In genomic region chr18:77069931-77070330, GRCh38 we compare ENCODE assay signal across 13 cellular contexts.
DNase-seq lines count a peak whose midpoint lies in the region; ATAC-seq and FAIRE-seq lines count a peak whose summit lies in the region.
"Had no signal": no experiment of that assay in that cellular context is flagged by ENCODE, and none has a peak within 500 bp of the region (broad histone marks: within the 10 kb centered on the region; RNA-seq: fewer than 3 reads in every experiment).

No MANE protein-coding gene starts in this region.

- peak overlapping the region; percentile 94 for H3K27ac Mint-ChIP-seq in activated CD4-positive, alpha-beta T cell treated with anti-CD3 and anti-CD28 coated beads for 36 hours

- H3K36me3 Mint-ChIP-seq in activated CD4-positive, alpha-beta T cell treated with anti-CD3 and anti-CD28 coated beads for 36 hours (ENCODE audit: low read depth), result peaks cover 45% of the 10 kb centered on the region

- peaks cover 99% of the 10 kb centered on the region for H3K4me1 Mint-ChIP-seq in activated CD4-positive, alpha-beta T cell treated with anti-CD3 and anti-CD28 coated beads for 36 hours

- peak overlapping the region; percentile 18 for H3K4me3 Mint-ChIP-seq in activated CD4-positive, alpha-beta T cell treated with anti-CD3 and anti-CD28 coated beads for 36 hours

- no peaks in the 10 kb centered on the region for H3K9me2 ChIP-seq in GM23248 (ENCODE audit: insufficient read depth)

- no peaks in the 10 kb centered on the region for H4K20me1 ChIP-seq in GM23248 (ENCODE audit: insufficient read depth)

- H3K27me3 ChIP-seq in effector memory CD4-positive, alpha-beta T cell (replicated peaks; ENCODE audit: control insufficient read depth, insufficient read depth, low read length, poor library complexity, severe bottlenecking), result no peaks in the 10 kb centered on the region
- H3K27me3 ChIP-seq in small intestine (ENCODE audit: control insufficient read depth in 2 of 2, insufficient read depth in 2 of 2, low read length in 2 of 2) (no peaks in the 10 kb centered on the region), GM23248 (replicated peaks; ENCODE audit: insufficient read depth) (no peaks in the 10 kb centered on the region)

- H3K4me1 ChIP-seq in effector memory CD4-positive, alpha-beta T cell (ENCODE audit: control insufficient read depth, insufficient read depth, low read length, poor library complexity, severe bottlenecking), result peaks cover 94% of the 10 kb centered on the region
- H3K4me1 ChIP-seq in small intestine (ENCODE audit: control insufficient read depth in 2 of 2, insufficient read depth in 1 of 2, low read depth in 1 of 2, low read length in 1 of 2) (peaks cover 4 to 26% of the 10 kb centered on the region in 2 donors), GM23248 (ENCODE audit: insufficient read depth) (peaks cover 66% of the 10 kb centered on the region)

- H3K9me3 ChIP-seq in effector memory CD4-positive, alpha-beta T cell (ENCODE audit: control insufficient read depth, low read length), result no peaks in the 10 kb centered on the region
- H3K9me3 ChIP-seq in small intestine (ENCODE audit: control insufficient read depth, low read depth) (no peaks in the 10 kb centered on the region), GM23248 (ENCODE audit: low read depth) (no peaks in the 10 kb centered on the region)

- POLR2A ChIA-PET in activated CD4-positive, alpha-beta T cell treated with anti-CD3 and anti-CD28 coated beads for 36 hours (lab: Charles Lee), result interaction anchor here (0.6 to 4.6 kb wide), 4 partner anchors 14 to 52 kb away, joined by 3 to 48 read pairs (median 4); no protein-coding TSS in a partner anchor

- H3K27me3 Mint-ChIP-seq in activated CD4-positive, alpha-beta T cell treated with anti-CD3 and anti-CD28 coated beads for 36 hours, result no peaks in the 10 kb centered on the region

- H3K4me2 ChIP-seq in GM23248 (ENCODE audit: unreplicated experiment), result no peak overlapping the region

- H3K27ac ChIP-seq in effector memory CD4-positive, alpha-beta T cell (ENCODE audit: insufficient read depth, low read length, poor library complexity, severe bottlenecking), result peak overlapping the region; percentile 93
- H3K27ac ChIP-seq in small intestine (ENCODE audit: low read depth in 1 of 2, low read length in 1 of 2), result peak overlapping the region; percentile 14 to 28
- H3K27ac ChIP-seq in GM23248, result no peak overlapping the region
- H3K27ac ChIP-seq: 22Rv1, WERI-Rb-1 had no signal

- peak; percentile 13 for ATAC-seq in activated CD4-positive, alpha-beta T cell treated with anti-CD3 and anti-CD28 coated beads for 36 hours
- no peak for ATAC-seq in GM21529 (IDR thresholded peaks at IDR 0.05; ENCODE audit: unreplicated experiment)

- H3K9ac ChIP-seq in GM23248, result no peak overlapping the region

- H3K4me3 ChIP-seq in effector memory CD4-positive, alpha-beta T cell (ENCODE audit: insufficient read depth, low read depth, low read length, poor library complexity, severe bottlenecking), result no peak overlapping the region
- H3K4me3 ChIP-seq in small intestine (ENCODE audit: low read depth in 1 of 2, low read length in 2 of 2), result no peak overlapping the region
- no peak overlapping the region for H3K4me3 ChIP-seq in GM23248

- CTCF ChIA-PET in activated CD4-positive, alpha-beta T cell treated with anti-CD3 and anti-CD28 coated beads for 36 hours (lab: Charles Lee), result interaction anchor here (0.7 to 6.3 kb wide), 6 partner anchors 14 to 592 kb away, joined by 3 to 42 read pairs (median 6); no protein-coding TSS in a partner anchor

- intact Hi-C loops in activated CD4-positive, alpha-beta T cell treated with anti-CD3 and anti-CD28 coated beads for 36 hours (cut with DNase I, micrococcal nuclease), result loop anchor here (2.0 to 10.0 kb wide), 4 partner anchors 15 to 695 kb away; no protein-coding TSS in a partner anchor
- intact Hi-C loops in cardiac septum (cut with DNase I), result loop anchor here (5.0 kb wide), 3 partner anchors 37 to 142 kb away; partner anchors contain the start of gene MBP

- no peak for FAIRE-seq in small intestine (lab: Jason Lieb, UNC)
- FAIRE-seq: kidney had no signal

- peaks cover under 1% of the 10 kb centered on the region for H3K36me3 ChIP-seq in effector memory CD4-positive, alpha-beta T cell (ENCODE audit: control insufficient read depth, insufficient read depth, low read length)
- H3K36me3 ChIP-seq in small intestine (ENCODE audit: control insufficient read depth in 2 of 2, insufficient read depth in 2 of 2, low read length in 2 of 2) (peaks cover 0 to 2% of the 10 kb centered on the region in 2 donors), GM23248 (ENCODE audit: low read depth) (no peaks in the 10 kb centered on the region)
- H3K36me3 ChIP-seq: WERI-Rb-1 had no signal

- no peaks in the 10 kb centered on the region for H3K9me3 Mint-ChIP-seq in activated CD4-positive, alpha-beta T cell treated with anti-CD3 and anti-CD28 coated beads for 36 hours (ENCODE audit: low read depth)

- in situ Hi-C loops in GM23248 (cut with MboI), result loop anchor here (25.0 kb wide), 1 partner anchor 142 kb away; no protein-coding TSS in a partner anchor

- H3K79me2 ChIP-seq in GM23248 (ENCODE audit: insufficient read depth), result no peaks in the 10 kb centered on the region

- WGBS in small intestine, 3 donors, result 75 to 88% (median 78%) methylated on average over 13 of the region's 13 CpGs
- 97 to 98% methylated on average over 13 of the region's 13 CpGs for WGBS in GM23248 (ENCODE audit: low coverage in 1 of 2, low lambda C conversion rate in 2 of 2, missing lambda C conversion rate in 2 of 2), 2 experiments

- H3F3A ChIP-seq in GM23248 (ENCODE audit: insufficient read depth), result peaks cover 59% of the 10 kb centered on the region

- no peak overlapping the region for H2AFZ ChIP-seq in GM23248

- peak; percentile 59 for DNase-seq in activated CD4-positive, alpha-beta T cell treated with anti-CD3 and anti-CD28 coated beads for 36 hours
- DNase-seq in activated CD4-positive, alpha-beta T cell treated with anti-CD3 and anti-CD28 coated beads for 48 hours, result no peak
- DNase-seq in T-helper 9 cell (peak; percentile 38), small intestine (no peak), cardiac septum (ENCODE audit: low spot score) (no peak), GM23248 (no peak)
- DNase-seq in effector memory CD4-positive, alpha-beta T cell, result peak in 2 of 3 donors; percentile 36 to 66
- DNase-seq: kidney, RPMI8226, trophoblast cell, WERI-Rb-1 had no signal

Comparison
In these comparisons a context has a peak if more than half of its experiments do, and no peak if none do; other contexts are left out.
1. DNase-seq: peak in activated CD4-positive, alpha-beta T cell treated with anti-CD3 and anti-CD28 coated beads for 36 hours (single experiment), T-helper 9 cell (single experiment) and effector memory CD4-positive, alpha-beta T cell (2 of 3); none in activated CD4-positive, alpha-beta T cell treated with anti-CD3 and anti-CD28 coated beads for 48 hours (single experiment), small intestine (single experiment), cardiac septum (single experiment) and GM23248 (single experiment).